In the genomic region with DNA sequence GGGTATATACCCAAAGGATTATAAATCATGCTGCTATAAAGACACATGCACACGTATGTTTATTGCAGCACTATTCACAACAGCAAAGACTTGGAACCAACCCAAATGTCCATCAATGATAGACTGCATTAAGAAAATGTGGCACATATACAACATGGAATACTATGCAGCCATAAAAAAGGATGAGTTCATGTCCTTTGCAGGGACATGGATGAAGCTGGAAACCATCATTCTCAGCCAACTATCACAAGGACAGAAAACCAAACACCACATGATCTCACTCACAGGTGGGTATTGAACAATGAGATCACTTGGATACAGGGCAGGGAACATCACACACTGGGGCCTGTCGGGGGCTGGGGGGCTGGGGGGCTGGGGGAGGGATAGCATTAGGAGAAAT, we compare ENCODE assay signal across 1 cellular context.
TF ChIP-seq lines count a peak whose summit lies in the region.

No MANE protein-coding gene starts in this region.

TF ChIP-seq in HEK293, 187 proteins besides CTCF, POLR2A, EP300 and RAD21:
- TF ChIP-seq, protein P1, sequence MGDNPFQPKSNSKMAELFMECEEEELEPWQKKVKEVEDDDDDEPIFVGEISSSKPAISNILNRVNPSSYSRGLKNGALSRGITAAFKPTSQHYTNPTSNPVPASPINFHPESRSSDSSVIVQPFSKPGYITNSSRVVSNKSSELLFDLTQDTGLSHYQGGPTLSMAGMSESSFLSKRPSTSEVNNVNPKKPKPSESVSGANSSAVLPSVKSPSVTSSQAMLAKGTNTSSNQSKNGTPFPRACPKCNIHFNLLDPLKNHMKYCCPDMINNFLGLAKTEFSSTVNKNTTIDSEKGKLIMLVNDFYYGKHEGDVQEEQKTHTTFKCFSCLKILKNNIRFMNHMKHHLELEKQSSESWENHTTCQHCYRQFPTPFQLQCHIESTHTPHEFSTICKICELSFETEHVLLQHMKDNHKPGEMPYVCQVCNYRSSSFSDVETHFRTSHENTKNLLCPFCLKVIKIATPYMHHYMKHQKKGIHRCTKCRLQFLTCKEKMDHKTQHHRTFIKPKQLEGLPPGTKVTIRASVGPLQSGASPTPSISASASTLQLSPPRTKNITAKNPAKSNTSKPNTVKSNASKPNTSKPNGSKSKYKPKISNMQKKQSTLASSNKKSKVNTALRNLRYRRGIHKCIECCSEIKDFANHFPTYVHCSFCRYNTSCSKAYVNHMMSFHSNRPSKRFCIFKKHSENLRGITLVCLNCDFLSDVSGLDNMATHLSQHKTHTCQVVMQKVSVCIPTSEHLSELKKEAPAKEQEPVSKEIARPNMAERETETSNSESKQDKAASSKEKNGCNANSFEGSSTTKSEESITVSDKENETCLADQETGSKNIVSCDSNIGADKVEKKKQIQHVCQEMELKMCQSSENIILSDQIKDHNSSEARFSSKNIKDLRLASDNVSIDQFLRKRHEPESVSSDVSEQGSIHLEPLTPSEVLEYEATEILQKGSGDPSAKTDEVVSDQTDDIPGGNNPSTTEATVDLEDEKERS (tag by site-specific recombination; IDR thresholded peaks at IDR 0.05) = 0 out of 2 replicates have a peak, but pooled peaks have one; percentile 82
- TF ChIP-seq ZNF146 (tag by site-specific recombination; IDR thresholded peaks at IDR 0.05) = peak; percentile 96
